In genomic region chr9:85527331-85528015, GRCh38 we compare ENCODE assay signal across 17 cellular contexts.
A peak's percentile ranks its signal among the peaks of the same experiment; 100 is the strongest.
DNase-seq lines count a peak whose midpoint lies in the region; ATAC-seq and TF ChIP-seq lines count a peak whose summit lies in the region.
"Had no signal": no experiment of that assay in that cellular context is flagged by ENCODE, and none has a peak within 500 bp of the region (broad histone marks: within the 10 kb centered on the region; RNA-seq: fewer than 3 reads in every experiment).

No MANE protein-coding gene starts in this region.

- H3K36me3 ChIP-seq in neutrophil (no peaks in the 10 kb centered on the region), vagina (no peaks in the 10 kb centered on the region)
- H3K36me3 ChIP-seq: ovary, tibial artery had no signal

- intact Hi-C loops in vagina (cut with DNase I), result no loop called here

- H3K9me3 ChIP-seq in neutrophil (no peaks in the 10 kb centered on the region), vagina (no peaks in the 10 kb centered on the region)
- H3K9me3 ChIP-seq: ovary, tibial artery had no signal

- peak overlapping the region; percentile 70 for H3K27ac ChIP-seq in neutrophil
- peak overlapping the region; percentile 24 for H3K27ac ChIP-seq in vagina
- H3K27ac ChIP-seq: hepatocyte, ovary, tibial artery had no signal

- no peak for TF ChIP-seq POLR2A in vagina (IDR thresholded peaks at IDR 0.05)

- peak; percentile 53 for DNase-seq in NCI-H82 (lab: John Stamatoyannopoulos, UW)
- no peak for DNase-seq in NCI-H82 treated with DMSO at 0.1 percent for 48 hours (lab: John Stamatoyannopoulos, UW; ENCODE audit: unreplicated experiment)
- DNase-seq in hippocampal formation (lab: John Stamatoyannopoulos, UW), result peak; percentile 55 to 93
- DNase-seq in vagina (ENCODE audit: extremely low spot score in 2 of 2), result no peak
- no peak for DNase-seq in NCI-H1930 (lab: John Stamatoyannopoulos, UW)
- DNase-seq in KBM-7, result no peak
- DNase-seq: activated naive CD8-positive, alpha-beta T cell treated with anti-CD3 and anti-CD28 coated beads for 36 hours; CD4-positive, alpha-beta memory T cell; mammary epithelial cell; NCI-H2081; NCI-H774; ovary; T-helper 17 cell; tibial artery had no signal

- TF ChIP-seq CTCF in neutrophil (IDR thresholded peaks at IDR 0.05) (no peak), vagina (IDR thresholded peaks at IDR 0.05) (no peak)

- no peaks in the 10 kb centered on the region for H3K27me3 ChIP-seq in neutrophil
- no peaks in the 10 kb centered on the region for H3K27me3 ChIP-seq in vagina
- H3K27me3 ChIP-seq: ovary had no signal

- no peak for ATAC-seq in GM19324 (IDR thresholded peaks at IDR 0.05; ENCODE audit: low FRiP score, unreplicated experiment)
- ATAC-seq: T-helper 17 cell had no signal

- in situ Hi-C loops in KBM-7 (cut with MboI; ENCODE audit: low pct_unique_long_range_greater_than_20kb, low sequenced_read_pairs), result no loop called here

- no peak overlapping the region for H3K4me3 ChIP-seq in neutrophil (ENCODE audit: low read depth in 1 of 2, low read length in 1 of 2)
- no peak overlapping the region for H3K4me3 ChIP-seq in vagina
- H3K4me3 ChIP-seq: hepatocyte, ovary, tibial artery had no signal

- H3K4me1 ChIP-seq in neutrophil (ENCODE audit: control insufficient read depth in 1 of 2, insufficient read depth in 1 of 2, low read depth in 1 of 2, low read length in 1 of 2), result peaks cover 73 to 75% of the 10 kb centered on the region in 2 experiments
- H3K4me1 ChIP-seq in vagina, result no peaks in the 10 kb centered on the region

Comparison
In these comparisons a context has a peak if more than half of its experiments do, and no peak if none do; other contexts are left out.
1. DNase-seq: peak in NCI-H82 (single experiment) and hippocampal formation (2 of 2); none in NCI-H82 treated with DMSO at 0.1 percent for 48 hours (single experiment), vagina (0 of 2), NCI-H1930 (0 of 2) and KBM-7 (single experiment).